8 cellular contexts compared by ENCODE assay signal in genomic region chr2:133561045-133561852, GRCh38. TPM values are rescaled to one million over a fixed set of nuclear protein-coding genes. Genes with fewer than 3 reads are reported as not detected.
DNase-seq lines count a peak whose midpoint lies in the region; ATAC-seq, FAIRE-seq and TF ChIP-seq lines count a peak whose summit lies in the region.

No MANE protein-coding gene starts in this region.

- no peak for TF ChIP-seq POLR2A in GM12878 (IDR thresholded peaks at IDR 0.05; ENCODE audit: low read depth, low read length)

- no peak overlapping the region for H3K9ac ChIP-seq in GM23248
- H3K9ac ChIP-seq in GM12878 (ENCODE audit: control insufficient read depth, insufficient read depth, low read length): no peak overlapping the region

- peak; percentile 27 for DNase-seq in DMS 273 treated with DMSO at 0.1 percent for 48 hours (lab: John Stamatoyannopoulos, UW)
- DNase-seq in GM23248: peak; percentile 87
- DNase-seq in NCI-H2029 treated with DMSO at 0.1 percent for 48 hours (lab: John Stamatoyannopoulos, UW): peak; percentile 68
- DNase-seq in GM12878 (ENCODE audit: low read depth, low spot score): no peak
- no peak for DNase-seq in left lobe of liver (ENCODE audit: low spot score)
- no peak for DNase-seq in effector CD4-positive, alpha-beta T cell
- no peak for DNase-seq in activated T-cell treated with anti-CD3 and anti-CD28 coated beads, Interleukin-2, amount 50 U/mL, for 48 hours
- DNase-seq in effector CD8-positive, alpha-beta T cell (lab: John Stamatoyannopoulos, UW): no peak

- no peaks in the 10 kb centered on the region; the same call in 1 of the 2 replicates for H3K4me1 ChIP-seq in GM23248 (ENCODE audit: insufficient read depth)
- H3K4me1 ChIP-seq in GM12878 (ENCODE audit: control insufficient read depth, insufficient read depth, low read length): no peaks in the 10 kb centered on the region

- in situ Hi-C loops in GM23248 (cut with MboI): loop anchor here (25.0 kb wide), 1 partner anchor 1024 kb away; no protein-coding TSS in a partner anchor
- in situ Hi-C loops in GM12878 (cut with MboI): loop anchor here (25.0 kb wide), 1 partner anchor 1024 kb away; no protein-coding TSS in a partner anchor

- peak; percentile 83 for FAIRE-seq in GM12878 (lab: Jason Lieb, UNC)

- no peak overlapping the region for H3K4me3 ChIP-seq in GM23248
- no peak overlapping the region for H3K4me3 ChIP-seq in GM12878

- no peak for TF ChIP-seq EP300 in GM12878 (IDR thresholded peaks at IDR 0.05; ENCODE audit: borderline replicate concordance in 1 of 2, control insufficient read depth in 1 of 2, low read depth in 2 of 2, low read length in 2 of 2)

- no peaks in the 10 kb centered on the region for H3K36me3 ChIP-seq in GM23248 (ENCODE audit: low read depth)
- H3K36me3 ChIP-seq in GM12878 (ENCODE audit: control insufficient read depth in 2 of 2, insufficient read depth in 2 of 2, low read length in 1 of 2): no peaks in the 10 kb centered on the region

- H4K20me1 ChIP-seq in GM23248 (ENCODE audit: insufficient read depth): no peaks in the 10 kb centered on the region
- H4K20me1 ChIP-seq in GM12878 (ENCODE audit: control insufficient read depth, insufficient read depth): no peaks in the 10 kb centered on the region

- POLR2A ChIA-PET in GM12878 (lab: Charles Lee): interaction anchor here (1.4 kb wide), 2 partner anchors 138 to 140 kb away, joined by 3 read pairs; no protein-coding TSS in a partner anchor

- no peaks in the 10 kb centered on the region for H3K9me2 ChIP-seq in GM23248 (ENCODE audit: insufficient read depth)

- H3K27ac ChIP-seq in GM23248: no peak overlapping the region
- no peak overlapping the region for H3K27ac ChIP-seq in GM12878 (ENCODE audit: control insufficient read depth, insufficient read depth)

- no peak overlapping the region for H3K4me2 ChIP-seq in GM23248 (ENCODE audit: unreplicated experiment)
- H3K4me2 ChIP-seq in GM12878 (ENCODE audit: control insufficient read depth, insufficient read depth): no peak overlapping the region

- 20 to 27% methylated on average over 3 of the region's 3 CpGs for WGBS in GM23248 (ENCODE audit: low coverage in 1 of 2, low lambda C conversion rate in 2 of 2, missing lambda C conversion rate in 2 of 2), 2 experiments
- 12% methylated on average over 3 of the region's 3 CpGs for WGBS in GM12878 (ENCODE audit: insufficient coverage, insufficient replicate concordance, low lambda C conversion rate, missing lambda C conversion rate)

- no TSS peak for BruUV-seq in GM12878 (replicated peaks; lab: Mats Ljungman, UMichigan)

- no peak overlapping the region for H2AFZ ChIP-seq in GM23248
- H2AFZ ChIP-seq in GM12878 (ENCODE audit: control insufficient read depth, low read depth, low read length): no peak overlapping the region

- SMC1A ChIA-PET in GM12878 (lab: Charles Lee; ENCODE audit: uncharacterized antibody, unreplicated experiment): interaction anchor here (0.5 to 4.5 kb wide), 36 partner anchors 19 to 1014 kb away, joined by 3 to 46 read pairs (median 4); no protein-coding TSS in a partner anchor

- H3F3A ChIP-seq in GM23248 (ENCODE audit: insufficient read depth): no peaks in the 10 kb centered on the region

- RAD21 ChIA-PET in GM12878 (lab: Charles Lee; ENCODE audit: unreplicated experiment): interaction anchor here (0.5 to 3.8 kb wide), 26 partner anchors 28 to 1013 kb away, joined by 3 to 38 read pairs (median 4); no protein-coding TSS in a partner anchor

- TF ChIP-seq CTCF in GM12878 (IDR thresholded peaks at IDR 0.05 in 2 of 3, conservative IDR thresholded peaks at IDR 0.05 in 1 of 3; ENCODE audit: control insufficient read depth in 2 of 3, extremely low read depth in 1 of 3, insufficient read depth in 1 of 3, low read depth in 3 of 3, low read length in 3 of 3): peak; percentile 58 to 65 (median 59); a peak in 5 of 6 replicates

- CTCF ChIA-PET in GM12878 (lab: Yijun Ruan, JAX): interaction anchor here (0.6 to 3.8 kb wide), 51 partner anchors 15 to 1293 kb away, joined by 3 to 58 read pairs (median 5); no protein-coding TSS in a partner anchor

- intact Hi-C loops in GM12878 (cut with micrococcal nuclease; ENCODE audit: unreplicated experiment): loop anchor here (1.0 to 5.0 kb wide), 6 partner anchors 62 to 1014 kb away; no protein-coding TSS in a partner anchor

- H3K79me2 ChIP-seq in GM23248 (ENCODE audit: insufficient read depth): no peaks in the 10 kb centered on the region
- no peaks in the 10 kb centered on the region for H3K79me2 ChIP-seq in GM12878 (ENCODE audit: control insufficient read depth, insufficient read depth, low read length)

- ATAC-seq in GM12878: peak; percentile 80
- ATAC-seq in left lobe of liver: peak; percentile 90

- TF ChIP-seq RAD21 in GM12878 (IDR thresholded peaks at IDR 0.05; ENCODE audit: insufficient read depth, low read depth, low read length): peak; percentile 50

- H3K9me3 ChIP-seq in GM23248 (ENCODE audit: low read depth) (no peaks in the 10 kb centered on the region), GM12878 (replicated peaks; ENCODE audit: control insufficient read depth, insufficient read depth, low read length) (no peaks in the 10 kb centered on the region)

- no peaks in the 10 kb centered on the region for H3K27me3 ChIP-seq in GM23248 (replicated peaks; ENCODE audit: insufficient read depth)
- no peaks in the 10 kb centered on the region; a peak in 1 of 4 replicates for H3K27me3 ChIP-seq in GM12878 (replicated peaks in 1 of 2; ENCODE audit: control insufficient read depth in 2 of 2, insufficient read depth in 2 of 2, low read length in 1 of 2)

TF ChIP-seq in GM12878, 131 proteins besides CTCF, POLR2A, EP300 and RAD21:
- TF ChIP-seq KDM1A (IDR thresholded peaks at IDR 0.05; ENCODE audit: borderline replicate concordance) (no peak), SMC3 (IDR thresholded peaks at IDR 0.05; ENCODE audit: borderline replicate concordance, low read length) (peak; percentile 60; the same call in 1 of the 2 replicates)

RNA-seq across cellular contexts. Expression of gene NCKAP5, which starts 7.0 kb away (rescaled TPM):
- 0.65 and 1.5 TPM in 2 replicates for total RNA-seq in GM23248 (2014; rRNA removed; shearing (Covaris generic))
- polyA plus RNA-seq in GM23248 (2016; fragmentation: Nextera tagmentation; extraction: Ambion mirVana) (0.38 and 0.86 TPM in 2 replicates), GM12878 (2011; rRNA removed) (0.37 and 0.73 TPM in 2 replicates), GM12878 (2014; fragmentation: Illumina TruSeq; extraction: Trizol) (0.15 and 0.17 TPM in 2 replicates), GM12878 (2014; fragmentation: Nextera tagmentation; extraction: Ambion mirVana) (under 1 TPM; 0.06 to 0.09 TPM), GM12878 (2014; rRNA removed) (0.04 and 0.08 TPM in 2 replicates), GM12878 (2016; fragmentation: Nextera tagmentation; extraction: Ambion mirVana) (under 1 TPM; 0.17 to 0.25 TPM)
- 0.29 and 0.39 TPM in 2 replicates for total RNA-seq in GM12878 (2013; cell fraction: nucleolus; rRNA removed)
- total RNA-seq in GM12878 (2014; rRNA removed) (0.06 and 0.16 TPM in 2 replicates), GM12878 (2014; rRNA removed; fragmentation: Illumina TruSeq; extraction: Trizol) (0.14 and 0.36 TPM in 2 replicates), GM12878 (2021) (0.35 and 0.44 TPM in 2 replicates), left lobe of liver (4.6 TPM)
- not detected for polyA plus RNA-seq in GM12878 (2011; ENCODE audit: low read depth)
- polyA plus RNA-seq in GM12878 (2011; cell fraction: cytosol; rRNA removed): 0.30 and 0.31 TPM in 2 replicates
- 0.41 and 0.46 TPM in 2 replicates for polyA plus RNA-seq in GM12878 (2011; cell fraction: nucleus; rRNA removed)
- polyA plus RNA-seq in GM12878 (2012): 0.04 and 0.27 TPM in 2 replicates
- polyA minus RNA-seq in GM12878 (2011; rRNA and poly(A)+ RNA removed): 0.66 and 2.0 TPM in 2 replicates
- 0.42 TPM in 1 of 2 replicates, not detected in the other for polyA minus RNA-seq in GM12878 (2011; cell fraction: cytosol; rRNA and poly(A)+ RNA removed)
- 1.6 and 2.3 TPM in 2 replicates for polyA minus RNA-seq in GM12878 (2011; cell fraction: nucleus; rRNA and poly(A)+ RNA removed)

Comparison
In these comparisons a context has a peak if more than half of its experiments do, and no peak if none do; other contexts are left out.
1. DNase-seq: peak in DMS 273 treated with DMSO at 0.1 percent for 48 hours (single experiment), GM23248 (single experiment) and NCI-H2029 treated with DMSO at 0.1 percent for 48 hours (single experiment); none in GM12878 (single experiment), left lobe of liver (single experiment), effector CD4-positive, alpha-beta T cell (single experiment), activated T-cell treated with anti-CD3 and anti-CD28 coated beads, Interleukin-2, amount 50 U/mL, for 48 hours (0 of 2) and effector CD8-positive, alpha-beta T cell (single experiment).